In the genomic region with DNA sequence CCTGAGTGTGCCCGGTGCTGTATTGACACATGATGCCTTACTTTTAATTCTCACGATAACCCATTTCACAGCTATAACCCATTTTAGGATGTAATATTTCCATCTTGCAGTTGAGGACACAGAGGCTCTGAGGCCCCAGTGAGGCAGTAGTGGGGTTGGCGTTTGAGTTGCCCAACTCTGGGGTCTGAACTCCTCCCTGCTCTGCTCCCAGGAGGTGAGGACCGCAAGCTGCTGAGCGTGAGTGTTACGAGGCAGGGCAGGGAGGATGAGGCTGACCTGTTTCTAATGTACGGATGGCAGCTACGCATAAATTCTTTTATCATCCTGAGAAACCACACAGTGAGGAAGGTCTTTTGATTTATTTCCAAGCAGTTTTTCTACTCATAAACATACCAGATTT, we compare ENCODE assay signal across 16 cellular contexts. TPM values are rescaled to one million over a fixed set of nuclear protein-coding genes. Genes with fewer than 3 reads are reported as not detected.
DNase-seq lines count a peak whose midpoint lies in the region; TF ChIP-seq lines count a peak whose summit lies in the region.
"Had no signal": no experiment of that assay in that cellular context is flagged by ENCODE, and none has a peak within 500 bp of the region (broad histone marks: within the 10 kb centered on the region; RNA-seq: fewer than 3 reads in every experiment).

No MANE protein-coding gene starts in this region.

- peaks cover 14% of the 10 kb centered on the region for H3K36me3 ChIP-seq in fibroblast of lung (ENCODE audit: control insufficient read depth, insufficient read depth, low read length)
- H3K36me3 ChIP-seq in smooth muscle cell (ENCODE audit: low read depth), result no peaks in the 10 kb centered on the region

- POLR2A ChIA-PET in activated CD4-positive, alpha-beta memory T cell treated with anti-CD3 and anti-CD28 coated beads, Interleukin-2, amount 10 ng/mL, durations not matched to agents 7 days and 5 days (lab: Charles Lee), result interaction anchor here (1.7 to 2.0 kb wide), 3 partner anchors 9 to 13 kb away, joined by 4 to 7 read pairs (median 5); a partner anchor contains a TSS

- H3K36me3 Mint-ChIP-seq in HFFc6 (ENCODE audit: low read depth), result peaks cover 19% of the 10 kb centered on the region
- H3K36me3 Mint-ChIP-seq in activated CD4-positive, alpha-beta memory T cell treated with anti-CD3 and anti-CD28 coated beads, Interleukin-2, amount 10 ng/mL, durations not matched to agents 7 days and 5 days (ENCODE audit: low read depth), result peaks cover 60% of the 10 kb centered on the region

- peaks cover 45% of the 10 kb centered on the region for H3K79me2 ChIP-seq in fibroblast of lung (ENCODE audit: control insufficient read depth, insufficient read depth, low read length)
- H3K79me2 ChIP-seq in smooth muscle cell (ENCODE audit: low read depth), result peaks cover 98% of the 10 kb centered on the region

- peaks cover 7% of the 10 kb centered on the region for H3F3A ChIP-seq in smooth muscle cell (ENCODE audit: low read depth)

- H3K27ac ChIP-seq in fibroblast of lung (ENCODE audit: insufficient read depth, low read length), result peak overlapping the region; percentile 80
- peak overlapping the region; percentile 6 for H3K27ac ChIP-seq in smooth muscle cell (ENCODE audit: low read depth)

- TF ChIP-seq CTCF in HFFc6 (IDR thresholded peaks at IDR 0.05) (no peak), fibroblast of lung (conservative IDR thresholded peaks at IDR 0.05 in 1 of 2, IDR thresholded peaks at IDR 0.05 in 1 of 2; ENCODE audit: low read depth in 1 of 2, low read length in 2 of 2) (no peak), smooth muscle cell (IDR thresholded peaks at IDR 0.05; ENCODE audit: borderline replicate concordance, insufficient read depth, poor library complexity, severe bottlenecking) (no peak)

- H3K27ac Mint-ChIP-seq in HFFc6, result peak overlapping the region; percentile 78
- peak overlapping the region; percentile 74 for H3K27ac Mint-ChIP-seq in activated CD4-positive, alpha-beta memory T cell treated with anti-CD3 and anti-CD28 coated beads, Interleukin-2, amount 10 ng/mL, durations not matched to agents 7 days and 5 days
- H3K27ac Mint-ChIP-seq: stimulated activated naive B cell treated with anti-CD40 and anti-IgM and Interleukin-4, amounts not matched to agents 10 μg/mL and 1 μg/mL and 100 μg/mL, for 72 hours had no signal

- H3K9ac ChIP-seq in fibroblast of lung (ENCODE audit: insufficient read depth, low read length) (no peak overlapping the region), smooth muscle cell (ENCODE audit: low read depth) (no peak overlapping the region)

- H3K27me3 ChIP-seq in fibroblast of lung (ENCODE audit: control insufficient read depth, insufficient read depth, low read length) (no peaks in the 10 kb centered on the region), smooth muscle cell (ENCODE audit: low read depth) (no peaks in the 10 kb centered on the region)

- H3K9me3 ChIP-seq in fibroblast of lung (ENCODE audit: control insufficient read depth, insufficient read depth, low read depth, low read length) (no peaks in the 10 kb centered on the region), smooth muscle cell (replicated peaks; ENCODE audit: low read depth) (no peaks in the 10 kb centered on the region)

- DNase-seq in HFFc6, result no peak
- no peak for DNase-seq in activated CD4-positive, alpha-beta memory T cell treated with anti-CD3 and anti-CD28 coated beads, Interleukin-2, amount 10 ng/mL, durations not matched to agents 7 days and 5 days
- no peak for DNase-seq in fibroblast of lung (ENCODE audit: low read depth in 2 of 2)
- DNase-seq in smooth muscle cell (lab: John Stamatoyannopoulos, UW; ENCODE audit: unreplicated experiment), result no peak
- DNase-seq in islet precursor cell, result no peak
- no peak for DNase-seq in iPS-NIHi11 (ENCODE audit: low spot score)
- no peak for DNase-seq in ecto neural progenitor cell (ENCODE audit: low spot score)
- DNase-seq in NCI-H1436 treated with DMSO at 0.1 percent for 48 hours (lab: John Stamatoyannopoulos, UW), result no peak
- DNase-seq: activated gamma-delta T cell; DMS79 treated with DMSO at 0.1 percent for 48 hours; GOT3; MM.1S; NCI-H748 treated with DMSO at 0.1 percent for 48 hours; stimulated activated CD4-positive, alpha-beta T cell treated with anti-CD3 and anti-CD28 coated beads, Interleukin-12 subunit alpha, Interleukin-12 subunit beta, amount 100 ng/mL, for 4 hours; stimulated activated naive B cell treated with anti-CD40 and anti-IgM and Interleukin-4, amounts not matched to agents 10 μg/mL and 1 μg/mL and 100 μg/mL, for 72 hours; T1000 had no signal

- H2AFZ ChIP-seq in fibroblast of lung (ENCODE audit: low read length) (no peak overlapping the region), smooth muscle cell (ENCODE audit: low read depth) (no peak overlapping the region)

- peaks cover 30% of the 10 kb centered on the region for H3K4me1 Mint-ChIP-seq in HFFc6 (ENCODE audit: low read depth)
- H3K4me1 Mint-ChIP-seq in activated CD4-positive, alpha-beta memory T cell treated with anti-CD3 and anti-CD28 coated beads, Interleukin-2, amount 10 ng/mL, durations not matched to agents 7 days and 5 days, result peaks cover 74% of the 10 kb centered on the region

- 89% methylated on average over 8 of the region's 8 CpGs for WGBS in smooth muscle cell (ENCODE audit: low lambda C conversion rate)

- no peaks in the 10 kb centered on the region; the same call in none of the 2 replicates for H3K27me3 Mint-ChIP-seq in HFFc6 (ENCODE audit: insufficient read depth)
- no peaks in the 10 kb centered on the region for H3K27me3 Mint-ChIP-seq in activated CD4-positive, alpha-beta memory T cell treated with anti-CD3 and anti-CD28 coated beads, Interleukin-2, amount 10 ng/mL, durations not matched to agents 7 days and 5 days
- H3K27me3 Mint-ChIP-seq: stimulated activated naive B cell treated with anti-CD40 and anti-IgM and Interleukin-4, amounts not matched to agents 10 μg/mL and 1 μg/mL and 100 μg/mL, for 72 hours had no signal

- H3K4me3 Mint-ChIP-seq in HFFc6, result no peak overlapping the region
- H3K4me3 Mint-ChIP-seq in activated CD4-positive, alpha-beta memory T cell treated with anti-CD3 and anti-CD28 coated beads, Interleukin-2, amount 10 ng/mL, durations not matched to agents 7 days and 5 days, result no peak overlapping the region
- H3K4me3 Mint-ChIP-seq: stimulated activated naive B cell treated with anti-CD40 and anti-IgM and Interleukin-4, amounts not matched to agents 10 μg/mL and 1 μg/mL and 100 μg/mL, for 72 hours had no signal

- H3K4me3 ChIP-seq in fibroblast of lung (replicated peaks in 1 of 4; ENCODE audit: control extremely low read depth in 1 of 4, insufficient read depth in 1 of 4, low read depth in 3 of 4, low read length in 4 of 4), result no peak overlapping the region
- H3K4me3 ChIP-seq in smooth muscle cell, result no peak overlapping the region

- CTCF ChIA-PET in activated CD4-positive, alpha-beta memory T cell treated with anti-CD3 and anti-CD28 coated beads, Interleukin-2, amount 10 ng/mL, durations not matched to agents 7 days and 5 days (lab: Charles Lee), result interaction anchor here (1.2 kb wide), 1 partner anchor 35 kb away, joined by 3 read pairs; no protein-coding TSS in a partner anchor

- H3K4me1 ChIP-seq in fibroblast of lung (ENCODE audit: control insufficient read depth, extremely low read depth, insufficient read depth, low read length) (peaks cover 19% of the 10 kb centered on the region), smooth muscle cell (ENCODE audit: low read depth) (no peaks in the 10 kb centered on the region)

- H3K4me2 ChIP-seq in fibroblast of lung (ENCODE audit: extremely low read depth, insufficient read depth, low read length) (no peak overlapping the region), smooth muscle cell (no peak overlapping the region)

- no peaks in the 10 kb centered on the region for H3K9me3 Mint-ChIP-seq in HFFc6
- no peaks in the 10 kb centered on the region for H3K9me3 Mint-ChIP-seq in activated CD4-positive, alpha-beta memory T cell treated with anti-CD3 and anti-CD28 coated beads, Interleukin-2, amount 10 ng/mL, durations not matched to agents 7 days and 5 days
- H3K9me3 Mint-ChIP-seq: stimulated activated naive B cell treated with anti-CD40 and anti-IgM and Interleukin-4, amounts not matched to agents 10 μg/mL and 1 μg/mL and 100 μg/mL, for 72 hours had no signal

- H4K20me1 ChIP-seq in fibroblast of lung (ENCODE audit: control insufficient read depth, extremely low read depth, insufficient read depth, low read length) (no peaks in the 10 kb centered on the region), smooth muscle cell (ENCODE audit: low read depth) (peaks cover 78% of the 10 kb centered on the region)

RNA-seq across cellular contexts. Expression of a gene that starts 11.4 kb away (rescaled TPM):
- total RNA-seq in HFFc6 (2021; fragmentation: NEBNext Ultra II Directional; extraction: Animal tissue kit (Norgen Biotek cat#: 25700)), result 10 to 100 TPM; 37.8 to 51.9 (median 39.6) TPM
- total RNA-seq in activated CD4-positive, alpha-beta memory T cell treated with anti-CD3 and anti-CD28 coated beads, Interleukin-2, amount 10 ng/mL, durations not matched to agents 7 days and 5 days, result 10 to 100 TPM; 37.1 to 38.1 TPM
- total RNA-seq in fibroblast of lung (26.1 and 28.5 TPM in 2 replicates), smooth muscle cell (44.9 and 50.1 TPM in 2 replicates)
- polyA plus RNA-seq in fibroblast of lung (35.4 and 45.0 TPM in 2 replicates), smooth muscle cell (48.6 and 58.3 TPM in 2 replicates)
- 30.1 and 35.8 TPM in 2 replicates for polyA plus RNA-seq in fibroblast of lung (2012)
- 108 and 129 TPM in 2 replicates for polyA minus RNA-seq in fibroblast of lung (ENCODE audit: low replicate concordance)

RNA-seq across cellular contexts. Expression of a gene that starts 11.6 kb away (rescaled TPM):
- 1 to 10 TPM; 6.7 to 9.0 (median 8.3) TPM for total RNA-seq in HFFc6 (2021; fragmentation: NEBNext Ultra II Directional; extraction: Animal tissue kit (Norgen Biotek cat#: 25700))
- 10 to 100 TPM; 12.7 to 14.8 TPM for total RNA-seq in activated CD4-positive, alpha-beta memory T cell treated with anti-CD3 and anti-CD28 coated beads, Interleukin-2, amount 10 ng/mL, durations not matched to agents 7 days and 5 days
- 7.4 and 12.4 TPM in 2 replicates for total RNA-seq in fibroblast of lung
- polyA plus RNA-seq in fibroblast of lung, result 4.7 and 6.2 TPM in 2 replicates
- 4.7 and 5.2 TPM in 2 replicates for polyA plus RNA-seq in fibroblast of lung (2012)
- polyA minus RNA-seq in fibroblast of lung (ENCODE audit: low replicate concordance), result 8.8 and 10.2 TPM in 2 replicates
- total RNA-seq in smooth muscle cell, result 3.1 and 10.2 TPM in 2 replicates
- polyA plus RNA-seq in smooth muscle cell, result 7.7 and 9.3 TPM in 2 replicates

RNA-seq across cellular contexts. Expression of a gene that starts 27.4 kb away (rescaled TPM):
- total RNA-seq in HFFc6 (2021; fragmentation: NEBNext Ultra II Directional; extraction: Animal tissue kit (Norgen Biotek cat#: 25700)), result 10 to 100 TPM in 3 of 6 experiments, 1 to 10 TPM in 3; 6.8 to 13.9 (median 10.0) TPM
- 1 to 10 TPM; 1.1 to 1.4 TPM for total RNA-seq in activated CD4-positive, alpha-beta memory T cell treated with anti-CD3 and anti-CD28 coated beads, Interleukin-2, amount 10 ng/mL, durations not matched to agents 7 days and 5 days
- total RNA-seq in fibroblast of lung (12.3 and 20.0 TPM in 2 replicates), smooth muscle cell (7.3 and 17.3 TPM in 2 replicates)
- polyA plus RNA-seq in fibroblast of lung (9.8 and 17.7 TPM in 2 replicates), smooth muscle cell (30.5 and 37.6 TPM in 2 replicates)
- 11.0 and 19.7 TPM in 2 replicates for polyA plus RNA-seq in fibroblast of lung (2012)
- polyA minus RNA-seq in fibroblast of lung (ENCODE audit: low replicate concordance), result 11.7 and 28.1 TPM in 2 replicates

RNA-seq across cellular contexts. Expression of a gene that starts 54.0 kb away (rescaled TPM):
- total RNA-seq in HFFc6 (2021; fragmentation: NEBNext Ultra II Directional; extraction: Animal tissue kit (Norgen Biotek cat#: 25700)), result 10 to 100 TPM; 27.8 to 34.4 (median 31.6) TPM
- 1 to 10 TPM; 7.0 TPM for total RNA-seq in activated CD4-positive, alpha-beta memory T cell treated with anti-CD3 and anti-CD28 coated beads, Interleukin-2, amount 10 ng/mL, durations not matched to agents 7 days and 5 days
- 24.9 and 29.9 TPM in 2 replicates for total RNA-seq in fibroblast of lung
- polyA plus RNA-seq in fibroblast of lung, result 31.4 and 37.5 TPM in 2 replicates
- 23.0 and 29.2 TPM in 2 replicates for polyA plus RNA-seq in fibroblast of lung (2012)
- 59.3 and 75.8 TPM in 2 replicates for polyA minus RNA-seq in fibroblast of lung (ENCODE audit: low replicate concordance)
- 14.1 and 18.7 TPM in 2 replicates for total RNA-seq in smooth muscle cell
- polyA plus RNA-seq in smooth muscle cell, result 26.2 and 31.3 TPM in 2 replicates

RNA-seq across cellular contexts. Expression of a gene that starts 54.1 kb away (rescaled TPM):
- 10 to 100 TPM; 42.1 to 58.2 (median 54.2) TPM for total RNA-seq in HFFc6 (2021; fragmentation: NEBNext Ultra II Directional; extraction: Animal tissue kit (Norgen Biotek cat#: 25700))
- 10 to 100 TPM; 65.8 to 73.6 TPM for total RNA-seq in activated CD4-positive, alpha-beta memory T cell treated with anti-CD3 and anti-CD28 coated beads, Interleukin-2, amount 10 ng/mL, durations not matched to agents 7 days and 5 days
- total RNA-seq in fibroblast of lung (28.5 and 31.4 TPM in 2 replicates), smooth muscle cell (40.9 and 45.8 TPM in 2 replicates)
- polyA plus RNA-seq in fibroblast of lung (28.8 and 65.8 TPM in 2 replicates), smooth muscle cell (27.5 and 31.9 TPM in 2 replicates)
- polyA plus RNA-seq in fibroblast of lung (2012), result 21.2 and 43.4 TPM in 2 replicates
- polyA minus RNA-seq in fibroblast of lung (ENCODE audit: low replicate concordance), result 221 and 261 TPM in 2 replicates
